Comparison of ENCODE assay signal across 21 cellular contexts in genomic region chr16:540645-541340, GRCh38. TPM values are rescaled to one million over a fixed set of nuclear protein-coding genes. Genes with fewer than 3 reads are reported as not detected.
"Had no signal": no experiment of that assay in that cellular context is flagged by ENCODE, and none has a peak within 500 bp of the region (broad histone marks: within the 10 kb centered on the region; RNA-seq: fewer than 3 reads in every experiment).

No MANE protein-coding gene starts in this region.

- H3K27me3 ChIP-seq: adrenal gland, MG63, Peyer's patch, SJSA1 had no signal

- H3K4me3 ChIP-seq: adrenal gland, MG63, Peyer's patch had no signal

- DNase-seq: activated CD4-positive, alpha-beta T cell treated with anti-CD3 and anti-CD28 coated beads for 4 hours; activated CD4-positive, alpha-beta T cell treated with anti-CD3 and anti-CD28 coated beads, Interleukin-2, amount 50 U/mL, for 4 hours; activated CD8-positive, alpha-beta memory T cell treated with anti-CD3 and anti-CD28 coated beads, Interleukin-2, amount 50 U/mL, for 48 hours; activated CD8-positive, alpha-beta T cell treated with anti-CD3 and anti-CD28 coated beads, Interleukin-2, amount 10 ng/mL, durations not matched to agents 7 days and 5 days; activated naive CD4-positive, alpha-beta T cell treated with anti-CD3 and anti-CD28 coated beads, Interleukin-2, amount 50 U/mL, for 16 hours; activated naive CD8-positive, alpha-beta T cell treated with anti-CD3 and anti-CD28 coated beads, Interleukin-2, amount 10 ng/mL, durations not matched to agents 7 days and 5 days; activated T-cell treated with anti-CD3 and anti-CD28 coated beads, Interleukin-2, amount 50 U/mL, for 1 hour; anterior cingulate cortex; MV-4-11; NCI-H1092 treated with DMSO at 0.1 percent for 48 hours; NCI-H1417 treated with DMSO at 0.1 percent for 48 hours; NCI-H1694; NCI-H2029; NCI-H345; NCI-H510A treated with DMSO at 0.1 percent for 48 hours; Peyer's patch; SHP77 had no signal

- ATAC-seq: activated CD4-positive, CD25-positive, alpha-beta regulatory T cell treated with anti-CD3 and anti-CD28 coated beads, Interleukin-2, amount 50 U/mL, for 24 hours; activated CD8-positive, alpha-beta T cell treated with anti-CD3 and anti-CD28 coated beads, Interleukin-2, amount 10 ng/mL, durations not matched to agents 7 days and 5 days had no signal

- H3K36me3 ChIP-seq: adrenal gland had no signal

- H3K27ac ChIP-seq: adrenal gland, Peyer's patch had no signal

- H3K9me3 ChIP-seq: adrenal gland, MG63, Peyer's patch, SJSA1 had no signal

RNA-seq across cellular contexts. Expression of gene PRR35, which starts 19.4 kb away (rescaled TPM):
- total RNA-seq: activated CD8-positive, alpha-beta T cell treated with anti-CD3 and anti-CD28 coated beads, Interleukin-2, amount 10 ng/mL, durations not matched to agents 7 days and 5 days; activated naive CD8-positive, alpha-beta T cell treated with anti-CD3 and anti-CD28 coated beads, Interleukin-2, amount 10 ng/mL, durations not matched to agents 7 days and 5 days; adrenal gland; Peyer's patch; SJSA1 had no signal
- polyA plus RNA-seq: adrenal gland had no signal
